In the genomic region with DNA sequence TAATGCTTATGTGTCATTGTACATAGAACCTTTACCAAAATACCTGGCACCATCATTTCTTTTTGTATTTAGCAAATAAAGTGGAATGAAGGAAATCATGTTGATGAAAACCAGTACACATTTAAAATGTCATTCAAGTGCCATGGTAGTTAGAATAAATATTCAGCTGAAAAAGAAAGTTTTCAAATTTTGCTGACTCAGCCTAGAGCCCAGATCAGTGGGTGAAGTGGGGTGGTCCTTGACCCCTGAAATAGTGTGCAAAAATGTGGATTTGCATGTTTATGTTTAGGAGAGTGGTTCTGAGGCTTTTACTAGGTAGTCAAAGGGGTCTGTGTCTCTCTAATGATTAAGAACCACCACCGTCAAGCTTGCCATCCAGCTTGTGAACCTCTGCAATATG, we compare ENCODE assay signal across 29 cellular contexts.
"Had no signal": no experiment of that assay in that cellular context is flagged by ENCODE, and none has a peak within 500 bp of the region (broad histone marks: within the 10 kb centered on the region; RNA-seq: fewer than 3 reads in every experiment).

No MANE protein-coding gene starts in this region.

- DNase-seq: naive thymus-derived CD8-positive, alpha-beta T cell; nephron progenitor cell; nucleus accumbens; pancreas; retina; spleen; stimulated activated CD4-positive, alpha-beta T cell treated with anti-CD3 and anti-CD28 coated beads, Interleukin-12 subunit alpha, Interleukin-12 subunit beta, amount 100 ng/mL, for 4 hours; stimulated activated CD4-positive, alpha-beta T cell treated with anti-CD3 and anti-CD28 coated beads, Interleukin-1b, Interleukin-23, amount 100 ng/mL, for 48 hours; stimulated activated CD4-positive, alpha-beta T cell treated with anti-CD3 and anti-CD28 coated beads, Interleukin-4, amount 100 ng/mL, for 1 hour; stimulated activated CD4-positive, alpha-beta T cell treated with anti-CD3 and anti-CD28 coated beads, Interleukin-4, amount 100 ng/mL, for 4 hours; stimulated activated CD8-positive, alpha-beta memory T cell treated with anti-CD3 and anti-CD28 coated beads, Interleukin-4, amount 100 ng/mL, for 48 hours; stimulated activated naive CD4-positive, alpha-beta T cell; stimulated activated naive CD8-positive, alpha-beta T cell treated with anti-CD3 and anti-CD28 coated beads, Interleukin-15, amount 100 ng/mL, for 72 hours; stimulated activated naive CD8-positive, alpha-beta T cell treated with anti-CD3 and anti-CD28 coated beads, Interleukin-15, Interleukin-2, amounts not matched to agents 100 U/mL and 50 U/mL, for 24 hours; substantia nigra; testis; tibial artery; transverse colon; upper lobe of right lung; uterus had no signal

- H3K9me3 ChIP-seq: neutrophil, pancreas, prostate gland, right atrium auricular region, spleen, suprapubic skin, testis, tibial artery, transverse colon, upper lobe of right lung, uterus had no signal

- H3K27me3 ChIP-seq: neutrophil, pancreas, right atrium auricular region, spleen, suprapubic skin, testis, tibial artery, transverse colon, upper lobe of right lung, uterus had no signal

- FAIRE-seq: pancreas had no signal

- H3K4me1 ChIP-seq: pancreas, prostate gland, right atrium auricular region, spleen, suprapubic skin, testis, tibial artery, transverse colon, upper lobe of right lung, uterus had no signal

- H3K27ac ChIP-seq: neutrophil, pancreas, prostate gland, right atrium auricular region, skin epidermis, spleen, suprapubic skin, testis, tibial artery, transverse colon, upper lobe of right lung, uterus had no signal

- H3K36me3 ChIP-seq: neutrophil, pancreas, prostate gland, right atrium auricular region, spleen, suprapubic skin, tibial artery, transverse colon, upper lobe of right lung, uterus had no signal

- H3K4me2 ChIP-seq: smooth muscle cell had no signal

- H3K4me3 ChIP-seq: pancreas, prostate gland, right atrium auricular region, skin epidermis, smooth muscle cell, spleen, suprapubic skin, testis, tibial artery, transverse colon, upper lobe of right lung, uterus had no signal

- ATAC-seq: naive thymus-derived CD8-positive, alpha-beta T cell; natural killer cell treated with Interleukin-12 subunit alpha and Interleukin-12 subunit beta and Interleukin-15 and Interleukin-18, amount 100 ng/mL, for 72 hours; pancreas; sciatic nerve; stimulated activated memory B cell treated with anti-CD40 and anti-IgM and Interleukin-4, amounts not matched to agents 10 μg/mL and 1 μg/mL and 100 μg/mL, for 72 hours; stimulated activated naive CD8-positive, alpha-beta T cell treated with anti-CD3 and anti-CD28 coated beads, Interleukin-15, amount 100 ng/mL, for 72 hours; stimulated activated naive CD8-positive, alpha-beta T cell treated with anti-CD3 and anti-CD28 coated beads, Interleukin-15, Interleukin-2, amounts not matched to agents 100 U/mL and 50 U/mL, for 24 hours; upper lobe of right lung had no signal
